8 cellular contexts compared by ENCODE assay signal in genomic region chr2:169479257-169480078, GRCh38. TPM values are rescaled to one million over a fixed set of nuclear protein-coding genes. Genes with fewer than 3 reads are reported as not detected.
A peak's percentile ranks its signal among the peaks of the same experiment; 100 is the strongest.
DNase-seq lines count a peak whose midpoint lies in the region; ATAC-seq and TF ChIP-seq lines count a peak whose summit lies in the region.

Gene BBS5 (plus strand): TSS chr2:169479494. CDS start chr2:169479554, 60 bp downstream.

- POLR2A ChIA-PET in Panc1 (lab: Charles Lee) = no interaction called here

- CTCF ChIA-PET in Panc1 (lab: Charles Lee) = interaction anchor here (0.6 to 1.2 kb wide), 2 partner anchors 311 to 1352 kb away, joined by 3 to 5 read pairs; no protein-coding TSS in a partner anchor

- H3K4me3 ChIP-seq in HUES48 (ENCODE audit: low read depth, low read length) = peak within 1 kb of the TSS; percentile 80
- H3K4me3 ChIP-seq in Panc1 (ENCODE audit: low read depth in 2 of 2, low read length in 2 of 2) = peak within 1 kb of the TSS; percentile 82 to 85
- H3K4me3 ChIP-seq in fibroblast of pulmonary artery (replicated peaks; ENCODE audit: low read depth, low read length) = peak within 1 kb of the TSS; percentile 74

- H3K9me3 ChIP-seq in HUES48 (ENCODE audit: control insufficient read depth, insufficient read depth, low read length) = no peaks in the 10 kb centered on the region
- H3K9me3 ChIP-seq in Panc1 (ENCODE audit: control insufficient read depth, insufficient read depth, low read depth, low read length) = no peaks in the 10 kb centered on the region

- no peaks in the 10 kb centered on the region for H3K9me3 Mint-ChIP-seq in natural killer cell

- no peaks in the 10 kb centered on the region for H3K36me3 Mint-ChIP-seq in natural killer cell

- BruUV-seq in Panc1 (replicated peaks; lab: Mats Ljungman, UMichigan) = no TSS peak

- no peaks in the 10 kb centered on the region for H3K27me3 Mint-ChIP-seq in natural killer cell (ENCODE audit: low read depth in 2 of 2)

- intact Hi-C loops in Panc1 (cut with micrococcal nuclease; ENCODE audit: unreplicated experiment) (no loop called here), natural killer cell (cut with micrococcal nuclease) (no loop called here)

- H3K27me3 ChIP-seq in HUES48 (ENCODE audit: control insufficient read depth, insufficient read depth, low read length) (peaks cover 47% of the 10 kb centered on the region), Panc1 (ENCODE audit: control insufficient read depth, insufficient read depth, low read length) (no peaks in the 10 kb centered on the region)

- peak; percentile 96 for ATAC-seq in GM21390 (IDR thresholded peaks at IDR 0.05; ENCODE audit: unreplicated experiment)
- peak; percentile 98 for ATAC-seq in Panc1
- peak; percentile 85 to 93 (median 93) for ATAC-seq in natural killer cell

- peaks cover 17 to 18% of the 10 kb centered on the region in 2 donors for H3K4me1 Mint-ChIP-seq in natural killer cell

- H3K9ac ChIP-seq in HUES48 (ENCODE audit: low read depth, low read length) = peak within 1 kb of the TSS; percentile 39; the same call in 1 of the 2 replicates

- H3K36me3 ChIP-seq in HUES48 (ENCODE audit: control insufficient read depth, insufficient read depth, low read length) (no peaks in the 10 kb centered on the region), Panc1 (ENCODE audit: control insufficient read depth, insufficient read depth, low read length) (peaks cover 2% of the 10 kb centered on the region; the same call in 1 of the 2 replicates)

- peak within 1 kb of the TSS; percentile 91 for H3K4me3 Mint-ChIP-seq in natural killer cell

- H3K27ac ChIP-seq in HUES48 (ENCODE audit: low read depth, low read length) (no peak within 1 kb of the TSS), Panc1 (ENCODE audit: low read length) (peak within 1 kb of the TSS; percentile 80)

- no peaks in the 10 kb centered on the region for H3K4me1 ChIP-seq in HUES48 (ENCODE audit: control insufficient read depth, insufficient read depth, low read length)
- H3K4me1 ChIP-seq in Panc1 (ENCODE audit: control insufficient read depth, insufficient read depth, low read length) = no peaks in the 10 kb centered on the region

- TF ChIP-seq CTCF in Panc1 (IDR thresholded peaks at IDR 0.05) = peak; percentile 78
- TF ChIP-seq CTCF in fibroblast of pulmonary artery (IDR thresholded peaks at IDR 0.05; ENCODE audit: low read length, missing control alignments) = peak; percentile 40
- TF ChIP-seq CTCF in natural killer cell (IDR thresholded peaks at IDR 0.05) = peak; percentile 17

- peak within 1 kb of the TSS; percentile 26 to 78 for H3K27ac Mint-ChIP-seq in natural killer cell

- DNase-seq in Caki2 (ENCODE audit: low read depth) (peak; percentile 74), Panc1 (ENCODE audit: low read depth, low spot score) (peak; percentile 33), fibroblast of pulmonary artery (ENCODE audit: low read depth) (peak; percentile 89), natural killer cell (peak; percentile 44)
- DNase-seq in activated T-helper 1 cell treated with anti-CD3 and anti-CD28 coated beads, Interleukin-2, amount 50 U/mL, for 16 hours (ENCODE audit: low read depth in 1 of 2, low spot score in 1 of 2) = peak; percentile 29 to 51
- peak; percentile 42 to 76 (median 62) for DNase-seq in stimulated activated naive CD4-positive, alpha-beta T cell (lab: John Stamatoyannopoulos, UW)

- in situ Hi-C loops in Caki2 (cut with HindIII; ENCODE audit: low pct_unique_long_range_greater_than_20kb, low sequenced_read_pairs) (no loop called here), Panc1 (cut with HindIII; ENCODE audit: low pct_unique_long_range_greater_than_20kb, low sequenced_read_pairs) (no loop called here)

RNA-seq across cellular contexts. Expression of gene BBS5, which starts in this region (rescaled TPM):
- 2.0 and 6.2 TPM in 2 replicates for total RNA-seq in Caki2 (2014; rRNA removed; shearing (Covaris generic); ENCODE audit: low replicate concordance)
- total RNA-seq in Panc1 (2021; ENCODE audit: unreplicated experiment) (7.5 TPM), natural killer cell (1 to 10 TPM; 1.5 to 2.2 (median 1.7) TPM)
- 4.7 TPM for polyA plus RNA-seq in Panc1 (2012; ENCODE audit: insufficient read length)

Comparison
In these comparisons a context has a peak if more than half of its experiments do, and no peak if none do; other contexts are left out.
1. DNase-seq: peak in every context shown above with its lines; median percentile 89 in fibroblast of pulmonary artery; 74 in Caki2; 62 in stimulated activated naive CD4-positive, alpha-beta T cell; 44 in natural killer cell; 40 in activated T-helper 1 cell treated with anti-CD3 and anti-CD28 coated beads, Interleukin-2, amount 50 U/mL, for 16 hours; 33 in Panc1.
2. CTCF ChIP-seq: peak in every context shown above with its lines; median percentile 78 in Panc1; 40 in fibroblast of pulmonary artery; 17 in natural killer cell.